10 cellular contexts compared by ENCODE assay signal in the genomic region with DNA sequence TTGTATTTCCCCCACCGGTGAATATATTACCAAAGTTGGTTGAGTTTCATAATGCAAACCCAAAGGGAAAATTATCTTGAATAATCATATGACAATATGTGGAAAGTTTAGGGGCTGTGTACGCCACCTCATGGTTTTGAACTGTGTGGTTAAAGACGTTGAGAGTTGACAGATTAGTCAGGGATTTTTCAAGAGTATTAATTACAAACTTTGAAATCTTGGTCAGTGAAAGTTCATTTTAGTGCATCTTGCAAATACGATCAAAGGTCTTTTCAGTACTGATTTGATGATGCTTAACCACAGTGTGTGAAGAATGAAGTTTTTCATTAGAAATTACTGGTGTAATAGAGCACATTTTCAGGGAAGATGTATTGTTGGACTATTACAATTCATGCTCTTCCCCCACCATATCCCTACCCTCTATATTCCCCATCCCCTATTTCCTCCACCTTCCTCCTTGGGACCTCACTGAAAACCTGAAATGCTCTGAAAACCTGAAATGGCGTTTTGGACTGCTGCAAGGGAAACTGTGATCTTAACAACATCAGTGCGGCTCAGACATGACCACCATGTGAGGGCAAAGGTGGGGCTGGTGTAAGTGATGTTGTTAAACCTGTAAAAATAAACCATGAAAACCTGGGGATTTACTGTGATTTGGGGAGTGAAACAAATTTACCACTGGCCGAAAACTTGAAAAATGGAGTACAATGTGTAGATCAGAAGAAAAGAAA. TPM values are rescaled to one million over a fixed set of nuclear protein-coding genes. Genes with fewer than 3 reads are reported as not detected.
DNase-seq lines count a peak whose midpoint lies in the region; ATAC-seq lines count a peak whose summit lies in the region.
"Had no signal": no experiment of that assay in that cellular context is flagged by ENCODE, and none has a peak within 500 bp of the region (broad histone marks: within the 10 kb centered on the region; RNA-seq: fewer than 3 reads in every experiment).

No MANE protein-coding gene starts in this region.

- ATAC-seq in HG02852 (IDR thresholded peaks at IDR 0.05; ENCODE audit: unreplicated experiment): peak; percentile 29
- ATAC-seq in GM19467 (IDR thresholded peaks at IDR 0.05; ENCODE audit: unreplicated experiment): no peak
- no peak for ATAC-seq in GM21737 (IDR thresholded peaks at IDR 0.05; ENCODE audit: unreplicated experiment)

- H3K27me3 ChIP-seq in MG63: peaks cover 13% of the 10 kb centered on the region

- H3K9me3 ChIP-seq in MG63: no peaks in the 10 kb centered on the region
- H3K9me3 ChIP-seq: BLaER1 treated with 17β-estradiol and CSF1 and Interleukin-3, amounts not matched to agents 10 nM and 100 nM; body of pancreas had no signal

- no peaks in the 10 kb centered on the region for H3K36me3 ChIP-seq in MG63
- H3K36me3 ChIP-seq: BLaER1 treated with 17β-estradiol and CSF1 and Interleukin-3, amounts not matched to agents 10 nM and 100 nM had no signal

- peak; percentile 19 for DNase-seq in stimulated activated naive CD4-positive, alpha-beta T cell treated with Interleukin-2 at 50 U/mL for 16 hours (lab: John Stamatoyannopoulos, UW)
- DNase-seq in stimulated activated naive CD4-positive, alpha-beta T cell (lab: John Stamatoyannopoulos, UW): no peak
- DNase-seq in activated naive CD4-positive, alpha-beta T cell treated with anti-CD3 and anti-CD28 coated beads, Interleukin-2, amount 50 U/mL, for 16 hours: peak; percentile 36
- DNase-seq in NCI-H526 (lab: John Stamatoyannopoulos, UW): no peak
- no peak for DNase-seq in MG63

- H3K4me3 ChIP-seq in MG63: no peak overlapping the region
- H3K4me3 ChIP-seq: body of pancreas had no signal

RNA-seq across cellular contexts. Expression of a gene that starts 4.5 kb away (rescaled TPM):
- total RNA-seq in MG63 (2014; rRNA removed; shearing (Covaris generic); ENCODE audit: low replicate concordance): 1.1 and 1.8 TPM in 2 replicates

Comparison
In these comparisons a context has a peak if more than half of its experiments do, and no peak if none do; other contexts are left out.
1. DNase-seq: peak in stimulated activated naive CD4-positive, alpha-beta T cell treated with Interleukin-2 at 50 U/mL for 16 hours (single experiment) and activated naive CD4-positive, alpha-beta T cell treated with anti-CD3 and anti-CD28 coated beads, Interleukin-2, amount 50 U/mL, for 16 hours (single experiment); none in stimulated activated naive CD4-positive, alpha-beta T cell (0 of 6), NCI-H526 (0 of 2) and MG63 (single experiment).